9 cellular contexts compared by ENCODE assay signal in genomic region chr2:173049732-173050314, GRCh38. TPM values are rescaled to one million over a fixed set of nuclear protein-coding genes. Genes with fewer than 3 reads are reported as not detected.
DNase-seq lines count a peak whose midpoint lies in the region; ATAC-seq, FAIRE-seq and TF ChIP-seq lines count a peak whose summit lies in the region.
"Had no signal": no experiment of that assay in that cellular context is flagged by ENCODE, and none has a peak within 500 bp of the region (broad histone marks: within the 10 kb centered on the region; RNA-seq: fewer than 3 reads in every experiment).

No MANE protein-coding gene starts in this region.

- H4K20me1 ChIP-seq in keratinocyte (ENCODE audit: control insufficient read depth, extremely low read depth, insufficient read depth, low read length), result no peaks in the 10 kb centered on the region

- H3K9me1 ChIP-seq in keratinocyte (ENCODE audit: control insufficient read depth, extremely low read depth, insufficient read depth, low read length), result no peaks in the 10 kb centered on the region

- H3K4me3 ChIP-seq in HEK293 (ENCODE audit: low read depth, low read length), result no peak overlapping the region
- peak overlapping the region; percentile 42 for H3K4me3 ChIP-seq in SK-N-MC
- peak overlapping the region in 2 of 3 experiments; percentile 29 to 37 for H3K4me3 ChIP-seq in keratinocyte (ENCODE audit: control insufficient read depth in 2 of 3, extremely low read depth in 1 of 3, insufficient read depth in 2 of 3, low read depth in 1 of 3, low read length in 3 of 3)

- peak; percentile 60 for FAIRE-seq in keratinocyte (lab: Jason Lieb, UNC)

- TF ChIP-seq CTCF in HEK293 (tag by site-specific recombination; IDR thresholded peaks at IDR 0.05), result no peak
- no peak for TF ChIP-seq CTCF in keratinocyte (optimal IDR thresholded peaks at IDR 0.05 in 1 of 3, IDR thresholded peaks at IDR 0.05 in 1 of 3, conservative IDR thresholded peaks at IDR 0.05 in 1 of 3; ENCODE audit: extremely low read depth in 1 of 3, insufficient read depth in 2 of 3, low read length in 3 of 3)

- H3K79me2 ChIP-seq in keratinocyte (ENCODE audit: control insufficient read depth, insufficient read depth, low read length), result no peaks in the 10 kb centered on the region

- DNase-seq in SK-N-MC (ENCODE audit: low read depth, low spot score) (no peak), keratinocyte (ENCODE audit: low read depth, low spot score) (no peak), NCI-H1105 (lab: John Stamatoyannopoulos, UW) (no peak)
- no peak for DNase-seq in stimulated activated effector memory CD8-positive, alpha-beta T cell treated with anti-CD3 and anti-CD28 coated beads, Interleukin-12 subunit alpha, Interleukin-12 subunit beta, amount 100 ng/mL, for 72 hours (ENCODE audit: low spot score in 2 of 2)
- DNase-seq: posterior cingulate gyrus had no signal

- peak overlapping the region; percentile 80 for H3K4me2 ChIP-seq in keratinocyte (ENCODE audit: control insufficient read depth, extremely low read depth, insufficient read depth, low read depth, low read length)

- H2AFZ ChIP-seq in keratinocyte (ENCODE audit: control insufficient read depth, low read length), result peak overlapping the region; percentile 32

- no peaks in the 10 kb centered on the region for H3K27me3 ChIP-seq in keratinocyte (ENCODE audit: control insufficient read depth, extremely low read depth, insufficient read depth, low read length)

- ATAC-seq in stimulated activated effector memory CD8-positive, alpha-beta T cell treated with anti-CD3 and anti-CD28 coated beads, Interleukin-12 subunit alpha, Interleukin-12 subunit beta, amount 100 ng/mL, for 72 hours, result no peak
- no peak for ATAC-seq in GM21529 (IDR thresholded peaks at IDR 0.05; ENCODE audit: unreplicated experiment)
- ATAC-seq in GM21825 (IDR thresholded peaks at IDR 0.05; ENCODE audit: unreplicated experiment), result no peak

- no peaks in the 10 kb centered on the region for H3K9me3 Mint-ChIP-seq in stimulated activated effector memory CD8-positive, alpha-beta T cell treated with anti-CD3 and anti-CD28 coated beads, Interleukin-12 subunit alpha, Interleukin-12 subunit beta, amount 100 ng/mL, for 72 hours
- H3K9me3 Mint-ChIP-seq: activated naive CD8-positive, alpha-beta T cell treated with anti-CD3 and anti-CD28 coated beads, Interleukin-2, amount 50 U/mL, for 24 hours had no signal

- POLR2A ChIA-PET in HEK293 (lab: Yijun Ruan, JAX), result no interaction called here

- H3K27ac Mint-ChIP-seq in stimulated activated effector memory CD8-positive, alpha-beta T cell treated with anti-CD3 and anti-CD28 coated beads, Interleukin-12 subunit alpha, Interleukin-12 subunit beta, amount 100 ng/mL, for 72 hours, result peak overlapping the region; percentile 72

- H3K4me1 ChIP-seq in HEK293 (ENCODE audit: control insufficient read depth, insufficient read depth, low read length) (0 out of 2 replicates have a peak, but pooled peaks cover 7% of the 10 kb centered on the region), keratinocyte (ENCODE audit: control insufficient read depth, extremely low read depth, insufficient read depth, low read length) (peaks cover 27% of the 10 kb centered on the region)

- no peak overlapping the region for H3K27ac ChIP-seq in HEK293 (ENCODE audit: extremely low read depth, low read depth, low read length)
- H3K27ac ChIP-seq in SK-N-MC, result peak overlapping the region; percentile 90
- peak overlapping the region; percentile 98 for H3K27ac ChIP-seq in keratinocyte (ENCODE audit: control insufficient read depth, insufficient read depth, low read length)

- no peak overlapping the region for H3K4me3 Mint-ChIP-seq in stimulated activated effector memory CD8-positive, alpha-beta T cell treated with anti-CD3 and anti-CD28 coated beads, Interleukin-12 subunit alpha, Interleukin-12 subunit beta, amount 100 ng/mL, for 72 hours
- H3K4me3 Mint-ChIP-seq: activated naive CD8-positive, alpha-beta T cell treated with anti-CD3 and anti-CD28 coated beads, Interleukin-2, amount 50 U/mL, for 24 hours had no signal

- peaks cover 16% of the 10 kb centered on the region for H3K4me1 Mint-ChIP-seq in stimulated activated effector memory CD8-positive, alpha-beta T cell treated with anti-CD3 and anti-CD28 coated beads, Interleukin-12 subunit alpha, Interleukin-12 subunit beta, amount 100 ng/mL, for 72 hours

- H3K9me3 ChIP-seq in HEK293 (ENCODE audit: control insufficient read depth, insufficient read depth, low read depth, low read length), result no peaks in the 10 kb centered on the region
- no peaks in the 10 kb centered on the region for H3K9me3 ChIP-seq in SK-N-MC (ENCODE audit: low read depth, low read length)
- no peaks in the 10 kb centered on the region for H3K9me3 ChIP-seq in keratinocyte (ENCODE audit: control insufficient read depth, low read depth, low read length)

- dilution Hi-C loops in keratinocyte (cut with MboI; ENCODE audit: extremely low pct_ligation_motif_present, low sequenced_read_pairs), result loop anchor here (25.0 kb wide), 1 partner anchor 137 kb away; no protein-coding TSS in a partner anchor

- H3K9ac ChIP-seq in SK-N-MC (ENCODE audit: insufficient read length), result no peak overlapping the region
- H3K9ac ChIP-seq in keratinocyte (ENCODE audit: control insufficient read depth, extremely low read depth, insufficient read depth, low read length), result peak overlapping the region; percentile 76

- H3K36me3 Mint-ChIP-seq in stimulated activated effector memory CD8-positive, alpha-beta T cell treated with anti-CD3 and anti-CD28 coated beads, Interleukin-12 subunit alpha, Interleukin-12 subunit beta, amount 100 ng/mL, for 72 hours, result no peaks in the 10 kb centered on the region

- CTCF ChIA-PET in HEK293 (lab: Yijun Ruan, JAX), result interaction anchor here (0.6 to 1.0 kb wide), 4 partner anchors 17 to 246 kb away, joined by 3 to 5 read pairs (median 4); no protein-coding TSS in a partner anchor

- H3K36me3 ChIP-seq in HEK293 (ENCODE audit: control insufficient read depth in 2 of 2, insufficient read depth in 1 of 2, low read length in 2 of 2) (no peaks in the 10 kb centered on the region), SK-N-MC (ENCODE audit: insufficient read depth, low read length) (no peaks in the 10 kb centered on the region; the same call in 1 of the 2 replicates), keratinocyte (ENCODE audit: control insufficient read depth in 2 of 2, extremely low read depth in 1 of 2, insufficient read depth in 2 of 2, low read length in 2 of 2) (no peaks in the 10 kb centered on the region)

TF ChIP-seq in HEK293, 187 proteins besides CTCF, POLR2A, EP300 and RAD21 (continues in another document):
- TF ChIP-seq ZSCAN23 (tag by site-specific recombination; IDR thresholded peaks at IDR 0.05) (no peak), TRIM28 (IDR thresholded peaks at IDR 0.05; ENCODE audit: borderline replicate concordance, low read length) (0 out of 2 replicates have a peak, but pooled peaks have one; percentile 3), MZF1 (tag by site-specific recombination; IDR thresholded peaks at IDR 0.05; ENCODE audit: borderline replicate concordance) (peak; percentile 49; the same call in 1 of the 2 replicates), ZBTB48 (tag by site-specific recombination; IDR thresholded peaks at IDR 0.05) (no peak), ZNF280C (tag by site-specific recombination; IDR thresholded peaks at IDR 0.05) (no peak), ZNF792 (tag by site-specific recombination; IDR thresholded peaks at IDR 0.05) (no peak), PRDM6 (tag by site-specific recombination; IDR thresholded peaks at IDR 0.05) (peak; percentile 81), ZNF530 (tag by site-specific recombination; IDR thresholded peaks at IDR 0.05; ENCODE audit: low read depth) (no peak), MYNN (tag by site-specific recombination; IDR thresholded peaks at IDR 0.05; ENCODE audit: borderline replicate concordance) (no peak), ZNF623 (tag by site-specific recombination; IDR thresholded peaks at IDR 0.05) (no peak), FEZF1 (tag by site-specific recombination; IDR thresholded peaks at IDR 0.05) (peak; percentile 58), ZNF624 (tag by site-specific recombination; IDR thresholded peaks at IDR 0.05) (no peak)

RNA-seq across cellular contexts. Expression of gene MAP3K20, which starts 25.8 kb away (rescaled TPM):
- 23.9 to 31.7 TPM (median 28.1 TPM) in 3 replicates for polyA plus RNA-seq in keratinocyte
- polyA plus RNA-seq in keratinocyte (2011; ENCODE audit: low read depth), result 16.6 TPM
- polyA plus RNA-seq in keratinocyte (2011; cell fraction: cytosol; rRNA removed), result 18.3 and 35.3 TPM in 2 replicates
- polyA plus RNA-seq in keratinocyte (2011; cell fraction: nucleus; rRNA removed), result 21.7 and 21.9 TPM in 2 replicates
- polyA plus RNA-seq in keratinocyte (2012; ENCODE audit: low replicate concordance), result 17.5 and 24.7 TPM in 2 replicates
- polyA minus RNA-seq in keratinocyte, result 8.5 to 72.1 TPM (median 43.9 TPM) in 3 replicates
- polyA minus RNA-seq in keratinocyte (2011; cell fraction: cytosol; rRNA and poly(A)+ RNA removed), result 59.5 TPM
- 16.7 and 40.3 TPM in 2 replicates for polyA minus RNA-seq in keratinocyte (2011; cell fraction: nucleus; rRNA and poly(A)+ RNA removed)
